In the genomic region with DNA sequence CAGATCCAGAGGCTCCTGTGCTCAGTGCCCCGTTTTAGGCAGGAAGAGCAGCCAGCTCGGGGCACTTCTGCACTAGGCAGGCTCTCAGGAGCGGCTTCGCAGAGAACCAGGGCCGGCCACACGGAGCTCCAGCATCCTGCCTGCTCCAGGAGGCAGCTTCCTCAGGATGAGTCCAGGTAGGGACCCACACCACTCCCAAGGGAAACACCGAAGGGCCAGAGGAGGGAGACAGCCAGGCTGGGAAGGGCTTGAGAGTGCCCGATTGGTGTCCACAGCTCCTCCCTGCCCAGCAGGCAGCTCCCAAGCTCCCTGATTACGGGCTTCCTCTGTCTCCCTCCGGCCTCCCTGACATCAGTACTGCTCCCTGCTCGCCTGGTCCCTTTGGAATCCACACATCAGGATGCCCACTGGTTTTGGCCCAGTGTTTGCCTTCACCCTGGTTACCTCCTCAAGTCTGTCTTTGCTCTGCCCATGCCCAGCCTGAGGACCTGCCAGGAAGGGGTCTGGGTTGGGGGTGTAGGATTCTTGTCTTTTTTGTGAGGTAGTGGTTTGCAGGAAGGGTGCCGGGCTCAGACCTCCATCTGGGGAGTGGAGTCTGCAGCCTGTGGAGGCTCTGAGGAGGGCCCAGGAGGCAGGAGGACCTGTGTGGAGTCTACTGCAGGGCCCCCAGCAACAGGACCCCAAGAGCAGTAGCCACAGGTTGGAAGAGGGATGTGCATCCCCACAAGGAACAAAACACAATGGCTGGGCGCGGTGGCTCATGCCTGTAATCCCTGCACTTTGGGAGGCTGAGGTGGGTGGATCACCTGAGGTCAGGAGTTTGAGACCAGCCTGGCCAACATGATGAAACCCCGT, we compare ENCODE assay signal across 14 cellular contexts. TPM values are rescaled to one million over a fixed set of nuclear protein-coding genes. Genes with fewer than 3 reads are reported as not detected.
A peak's percentile ranks its signal among the peaks of the same experiment; 100 is the strongest.
DNase-seq lines count a peak whose midpoint lies in the region; ATAC-seq and TF ChIP-seq lines count a peak whose summit lies in the region.
"Had no signal": no experiment of that assay in that cellular context is flagged by ENCODE, and none has a peak within 500 bp of the region (broad histone marks: within the 10 kb centered on the region; RNA-seq: fewer than 3 reads in every experiment).

No MANE protein-coding gene starts in this region.

- peaks cover 79% of the 10 kb centered on the region for H3K4me1 ChIP-seq in SJSA1 (replicated peaks)
- peaks cover 25 to 73% (median 65%) of the 10 kb centered on the region in 4 donors for H3K4me1 ChIP-seq in esophagus muscularis mucosa

- H3K36me3 ChIP-seq in SJSA1 (no peaks in the 10 kb centered on the region), esophagus muscularis mucosa (no peaks in the 10 kb centered on the region)
- H3K36me3 ChIP-seq: transverse colon had no signal

- no peak for ATAC-seq in activated naive CD4-positive, alpha-beta T cell treated with anti-CD3 and anti-CD28 coated beads, Interleukin-2, amount 50 U/mL, for 72 hours
- ATAC-seq: body of pancreas had no signal

- intact Hi-C loops in esophagus muscularis mucosa (cut with DNase I) (no loop called here), lower leg skin (cut with DNase I; ENCODE audit: low total_unique reads) (no loop called here)

- peak overlapping the region; percentile 92 to 95 for H3K27ac Mint-ChIP-seq in activated naive CD4-positive, alpha-beta T cell treated with anti-CD3 and anti-CD28 coated beads, Interleukin-2, amount 50 U/mL, for 72 hours

- H3K4me3 ChIP-seq in SJSA1 (no peak overlapping the region), esophagus muscularis mucosa (no peak overlapping the region), lower leg skin (ENCODE audit: low read depth, poor library complexity, severe bottlenecking) (no peak overlapping the region)
- H3K4me3 ChIP-seq: body of pancreas, transverse colon had no signal

- no peak for TF ChIP-seq CTCF in esophagus muscularis mucosa (IDR thresholded peaks at IDR 0.05)
- no peak for TF ChIP-seq CTCF in lower leg skin (IDR thresholded peaks at IDR 0.05)

- H3K9me3 ChIP-seq in SJSA1 (replicated peaks): no peaks in the 10 kb centered on the region
- H3K9me3 ChIP-seq in esophagus muscularis mucosa: no peaks in the 10 kb centered on the region
- H3K9me3 ChIP-seq: body of pancreas, transverse colon had no signal

- TF ChIP-seq POLR2A in esophagus muscularis mucosa (IDR thresholded peaks at IDR 0.05; ENCODE audit: low read depth): no peak
- TF ChIP-seq POLR2A in lower leg skin (IDR thresholded peaks at IDR 0.05): no peak

- 87% methylated on average over 10 of the region's 15 CpGs for WGBS in esophagus muscularis mucosa
- WGBS in lower leg skin, 2 donors: 78 to 80% methylated on average over 14 to 15 of the region's 15 CpGs

- DNase-seq in activated naive CD4-positive, alpha-beta T cell treated with anti-CD3 and anti-CD28 coated beads, Interleukin-2, amount 50 U/mL, for 72 hours (ENCODE audit: low spot score in 2 of 2): no peak
- DNase-seq in activated naive CD4-positive, alpha-beta T cell (lab: John Stamatoyannopoulos, UW): no peak
- DNase-seq in SJSA1 (ENCODE audit: low read depth in 1 of 2, low spot score in 2 of 2) (no peak), esophagus muscularis mucosa (ENCODE audit: extremely low spot score) (no peak), superior temporal gyrus (ENCODE audit: extremely low spot score) (peak; percentile 4), lower leg skin (ENCODE audit: low spot score in 2 of 2) (no peak), NCI-H146 treated with DMSO at 0.1 percent for 48 hours (lab: John Stamatoyannopoulos, UW; ENCODE audit: unreplicated experiment) (no peak), AML-193 (lab: John Stamatoyannopoulos, UW) (no peak)
- DNase-seq: activated CD4-positive, alpha-beta T cell treated with anti-CD3 and anti-CD28 coated beads for 48 hours; body of pancreas; GF-D8; NCI-H2081; SHP77; transverse colon had no signal

- no peaks in the 10 kb centered on the region for H3K9me3 Mint-ChIP-seq in activated naive CD4-positive, alpha-beta T cell treated with anti-CD3 and anti-CD28 coated beads, Interleukin-2, amount 50 U/mL, for 72 hours

- peak overlapping the region; percentile 97 for H3K27ac ChIP-seq in SJSA1
- H3K27ac ChIP-seq in esophagus muscularis mucosa (replicated peaks in 1 of 4): peak overlapping the region; percentile 78 to 92 (median 87)

- H3K36me3 Mint-ChIP-seq in activated naive CD4-positive, alpha-beta T cell treated with anti-CD3 and anti-CD28 coated beads, Interleukin-2, amount 50 U/mL, for 72 hours: peaks cover 0 to 5% of the 10 kb centered on the region in 2 donors

- H3K27me3 ChIP-seq in SJSA1 (replicated peaks) (no peaks in the 10 kb centered on the region), esophagus muscularis mucosa (no peaks in the 10 kb centered on the region)
- H3K27me3 ChIP-seq: body of pancreas, transverse colon had no signal

- no peak for TF ChIP-seq EP300 in esophagus muscularis mucosa (IDR thresholded peaks at IDR 0.05)

RNA-seq across cellular contexts. Expression of a gene that starts 11.2 kb away (rescaled TPM):
- 10 to 100 TPM; 19.1 to 30.8 TPM for total RNA-seq in activated naive CD4-positive, alpha-beta T cell treated with anti-CD3 and anti-CD28 coated beads, Interleukin-2, amount 50 U/mL, for 72 hours
- 175 and 192 TPM in 2 replicates for total RNA-seq in SJSA1 (2014; rRNA removed; shearing (Covaris generic))
- total RNA-seq in esophagus muscularis mucosa: 100 to 1,000 TPM; 398 to 632 (median 462) TPM
- total RNA-seq in lower leg skin: 100 to 1,000 TPM in 3 of 4 donors, 10 to 100 TPM in 1; 99.0 to 308 (median 194) TPM

RNA-seq across cellular contexts. Expression of a gene that starts 41.2 kb away (rescaled TPM):
- total RNA-seq in activated naive CD4-positive, alpha-beta T cell treated with anti-CD3 and anti-CD28 coated beads, Interleukin-2, amount 50 U/mL, for 72 hours: 10 to 100 TPM; 38.8 to 45.6 TPM
- 68.0 and 77.0 TPM in 2 replicates for total RNA-seq in SJSA1 (2014; rRNA removed; shearing (Covaris generic))
- total RNA-seq in esophagus muscularis mucosa: 10 to 100 TPM; 39.0 to 44.1 (median 43.5) TPM
- 10 to 100 TPM; 37.5 to 59.7 (median 43.0) TPM for total RNA-seq in lower leg skin
